ENCODE assay signal across 19 cellular contexts in genomic region chr3:37493485-37494080, GRCh38. TPM values are rescaled to one million over a fixed set of nuclear protein-coding genes. Genes with fewer than 3 reads are reported as not detected.
DNase-seq lines count a peak whose midpoint lies in the region; ATAC-seq, FAIRE-seq and TF ChIP-seq lines count a peak whose summit lies in the region.
"Had no signal": no experiment of that assay in that cellular context is flagged by ENCODE, and none has a peak within 500 bp of the region (broad histone marks: within the 10 kb centered on the region; RNA-seq: fewer than 3 reads in every experiment).

No MANE protein-coding gene starts in this region.

- intact Hi-C loops in heart left ventricle (cut with DNase I) (loop anchor here in 6 of 10 donors (2.0 to 5.0 kb wide), 2 partner anchors 36 to 37 kb away; no protein-coding TSS in a partner anchor), cardiac septum (cut with DNase I) (no loop called here), dorsolateral prefrontal cortex (cut with DNase I) (no loop called here), tibial artery (cut with DNase I; ENCODE audit: low total_unique reads) (no loop called here), left colon (cut with DNase I, micrococcal nuclease) (no loop called here)

- H3K27me3 ChIP-seq in heart left ventricle (no peaks in the 10 kb centered on the region), dorsolateral prefrontal cortex (no peaks in the 10 kb centered on the region), osteoblast (ENCODE audit: insufficient read depth, low read length) (peaks cover 18% of the 10 kb centered on the region), tibial artery (no peaks in the 10 kb centered on the region)

- ATAC-seq in heart left ventricle: no peak
- no peak for ATAC-seq in left colon
- ATAC-seq: activated T-helper 17 cell treated with anti-CD3 and anti-CD28 coated beads, Interleukin-2, amount 50 U/mL, for 72 hours had no signal

- H3K27ac ChIP-seq in heart left ventricle (peak overlapping the region; percentile 4 to 86 (median 72)), dorsolateral prefrontal cortex (peak overlapping the region in 51 of 59 donors; percentile 2 to 87 (median 52)), osteoblast (ENCODE audit: low read depth, low read length) (peak overlapping the region; percentile 42), tibial artery (peak overlapping the region; percentile 78 to 81)
- H3K27ac ChIP-seq: cardiac muscle cell had no signal

- DNase-seq in heart left ventricle (no peak), cardiac septum (ENCODE audit: low spot score) (no peak), dorsolateral prefrontal cortex (no peak), osteoblast (ENCODE audit: insufficient read length, low spot score, missing footprints) (no peak), tibial artery (no peak), frontal cortex (ENCODE audit: low spot score in 2 of 2) (no peak), left colon (no peak), MV-4-11 (lab: John Stamatoyannopoulos, UW) (no peak)
- DNase-seq: activated CD4-positive, CD25-positive, alpha-beta regulatory T cell treated with anti-CD3 and anti-CD28 coated beads, Interleukin-2, amount 50 U/mL, for 72 hours; CD4-positive, alpha-beta T cell; DMS53; effector CD8-positive, alpha-beta T cell; kidney; NCI-H1694; stimulated activated CD4-positive, alpha-beta T cell treated with anti-CD3 and anti-CD28 coated beads, Interleukin-4, amount 100 ng/mL, for 24 hours had no signal

- TF ChIP-seq CTCF in heart left ventricle (IDR thresholded peaks at IDR 0.05): no peak
- no peak for TF ChIP-seq CTCF in dorsolateral prefrontal cortex (IDR thresholded peaks at IDR 0.05 in 54 of 56, conservative IDR thresholded peaks at IDR 0.05 in 2 of 56; ENCODE audit: low read depth in 1 of 56, partially characterized antibody in 56 of 56)
- no peak for TF ChIP-seq CTCF in osteoblast (IDR thresholded peaks at IDR 0.05; ENCODE audit: extremely low read depth, low read depth, low read length)
- TF ChIP-seq CTCF in tibial artery (IDR thresholded peaks at IDR 0.05): no peak

- no peak for FAIRE-seq in frontal cortex (lab: Jason Lieb, UNC)
- FAIRE-seq: A204.1, GM12892, kidney had no signal

- 41 to 69% (median 65%) methylated on average over 5 of the region's 5 CpGs for WGBS in heart left ventricle, 4 donors

- H3K4me2 ChIP-seq in osteoblast (ENCODE audit: insufficient read depth, low read length): peak overlapping the region; percentile 56

- peaks cover 0 to 30% (median 0%) of the 10 kb centered on the region in 9 donors for H3K36me3 ChIP-seq in heart left ventricle
- H3K36me3 ChIP-seq in osteoblast (ENCODE audit: insufficient read depth, low read length): no peaks in the 10 kb centered on the region
- H3K36me3 ChIP-seq in tibial artery: peaks cover 0 to 5% (median 0%) of the 10 kb centered on the region in 3 donors
- H3K36me3 ChIP-seq: cardiac muscle cell had no signal

- TF ChIP-seq POLR2A in heart left ventricle (IDR thresholded peaks at IDR 0.05): no peak

- H3K79me2 ChIP-seq in osteoblast (ENCODE audit: insufficient read depth, low read length): no peaks in the 10 kb centered on the region

- H3K4me1 ChIP-seq in heart left ventricle: peaks cover 16 to 71% (median 48%) of the 10 kb centered on the region in 12 donors
- H3K4me1 ChIP-seq in osteoblast (ENCODE audit: insufficient read depth, low read length): peaks cover 25% of the 10 kb centered on the region
- peaks cover 3 to 56% (median 45%) of the 10 kb centered on the region in 4 donors for H3K4me1 ChIP-seq in tibial artery

- peak overlapping the region; percentile 2 for H2AFZ ChIP-seq in osteoblast (ENCODE audit: low read length)

- no peak overlapping the region for H3K4me3 ChIP-seq in heart left ventricle
- H3K4me3 ChIP-seq in dorsolateral prefrontal cortex: no peak overlapping the region
- no peak overlapping the region for H3K4me3 ChIP-seq in osteoblast (ENCODE audit: insufficient read depth, low read length)
- H3K4me3 ChIP-seq in tibial artery: no peak overlapping the region
- H3K4me3 ChIP-seq: cardiac muscle cell had no signal

- no peaks in the 10 kb centered on the region for H3K9me3 ChIP-seq in heart left ventricle
- no peaks in the 10 kb centered on the region for H3K9me3 ChIP-seq in osteoblast (ENCODE audit: low read depth, low read length)
- H3K9me3 ChIP-seq in tibial artery: no peaks in the 10 kb centered on the region

- H4K20me1 ChIP-seq in osteoblast (ENCODE audit: insufficient read depth, low read length): no peaks in the 10 kb centered on the region

RNA-seq across cellular contexts. Expression of gene ITGA9, which starts 41.6 kb away (rescaled TPM):
- total RNA-seq in heart left ventricle: 10 to 100 TPM; 49.7 to 93.6 (median 58.9) TPM
- polyA plus RNA-seq in heart left ventricle: 10 to 100 TPM; 11.8 to 32.4 TPM
- 85.0 TPM for total RNA-seq in cardiac septum
- 10 to 100 TPM in 119 of 120 experiments, 1 to 10 TPM in 1; 9.6 to 32.3 (median 18.2) TPM for total RNA-seq in dorsolateral prefrontal cortex
- total RNA-seq in osteoblast: 0.29 and 0.36 TPM in 2 replicates
- 12.6 TPM for total RNA-seq in frontal cortex
- total RNA-seq in left colon: 10 to 100 TPM in 1 of 2 donors, 1 to 10 TPM in 1; 3.3 to 10.9 TPM
- total RNA-seq: CD4-positive, alpha-beta T cell had no signal

Comparison
In these comparisons a context has a peak if more than half of its experiments do, and no peak if none do; other contexts are left out.
1. intact Hi-C loops: an anchor here in heart left ventricle (2.0 to 5.0 kb wide); none called in cardiac septum, dorsolateral prefrontal cortex, tibial artery and left colon.